Comparison of ENCODE assay signal across 14 cellular contexts in genomic region chr11:30107899-30108298, GRCh38.
DNase-seq lines count a peak whose midpoint lies in the region; ATAC-seq, FAIRE-seq and TF ChIP-seq lines count a peak whose summit lies in the region.
"Had no signal": no experiment of that assay in that cellular context is flagged by ENCODE, and none has a peak within 500 bp of the region (broad histone marks: within the 10 kb centered on the region; RNA-seq: fewer than 3 reads in every experiment).

No MANE protein-coding gene starts in this region.

- no peak overlapping the region for H3K4me3 Mint-ChIP-seq in activated CD4-positive, alpha-beta memory T cell treated with anti-CD3 and anti-CD28 coated beads, Interleukin-2, amount 10 ng/mL, durations not matched to agents 7 days and 5 days
- no peak overlapping the region for H3K4me3 Mint-ChIP-seq in T-helper 2 cell treated with Interferon-gamma antibody and Interleukin-4, amounts not matched to agents 5 μg/mL and 100 μg/mL, for 36 hours

- no peaks in the 10 kb centered on the region for H3K27me3 Mint-ChIP-seq in activated CD4-positive, alpha-beta memory T cell treated with anti-CD3 and anti-CD28 coated beads, Interleukin-2, amount 10 ng/mL, durations not matched to agents 7 days and 5 days
- H3K27me3 Mint-ChIP-seq in T-helper 2 cell treated with Interferon-gamma antibody and Interleukin-4, amounts not matched to agents 5 μg/mL and 100 μg/mL, for 36 hours (ENCODE audit: low read depth), result no peaks in the 10 kb centered on the region

- H3K4me3 ChIP-seq in epithelial cell of esophagus (ENCODE audit: low read length), result no peak overlapping the region
- H3K4me3 ChIP-seq: colonic mucosa, mucosa of descending colon, skin epidermis had no signal

- POLR2A ChIA-PET in activated CD4-positive, alpha-beta memory T cell treated with anti-CD3 and anti-CD28 coated beads, Interleukin-2, amount 10 ng/mL, durations not matched to agents 7 days and 5 days (lab: Charles Lee), result no interaction called here

- CTCF ChIA-PET in activated CD4-positive, alpha-beta memory T cell treated with anti-CD3 and anti-CD28 coated beads, Interleukin-2, amount 10 ng/mL, durations not matched to agents 7 days and 5 days (lab: Charles Lee), result no interaction called here

- H3K4me1 Mint-ChIP-seq in activated CD4-positive, alpha-beta memory T cell treated with anti-CD3 and anti-CD28 coated beads, Interleukin-2, amount 10 ng/mL, durations not matched to agents 7 days and 5 days, result no peaks in the 10 kb centered on the region
- H3K4me1 Mint-ChIP-seq in T-helper 2 cell treated with Interferon-gamma antibody and Interleukin-4, amounts not matched to agents 5 μg/mL and 100 μg/mL, for 36 hours (ENCODE audit: low read depth), result no peaks in the 10 kb centered on the region

- peaks cover 2% of the 10 kb centered on the region for H3K9me3 Mint-ChIP-seq in activated CD4-positive, alpha-beta memory T cell treated with anti-CD3 and anti-CD28 coated beads, Interleukin-2, amount 10 ng/mL, durations not matched to agents 7 days and 5 days
- no peaks in the 10 kb centered on the region for H3K9me3 Mint-ChIP-seq in T-helper 2 cell treated with Interferon-gamma antibody and Interleukin-4, amounts not matched to agents 5 μg/mL and 100 μg/mL, for 36 hours

- peak; percentile 89 for ATAC-seq in sciatic nerve
- ATAC-seq: mucosa of descending colon had no signal

- DNase-seq in H54 (ENCODE audit: insufficient read length, low spot score) (peak; percentile 6), RCC 7860 (ENCODE audit: low spot score) (peak; percentile 22), epithelial cell of esophagus (ENCODE audit: low read depth) (peak; percentile 85), sciatic nerve (ENCODE audit: low spot score) (no peak)
- no peak for DNase-seq in activated CD8-positive, alpha-beta memory T cell treated with anti-CD3 and anti-CD28 coated beads, Interleukin-2, amount 50 U/mL, for 48 hours
- no peak for DNase-seq in activated CD4-positive, alpha-beta memory T cell treated with anti-CD3 and anti-CD28 coated beads, Interleukin-2, amount 10 ng/mL, durations not matched to agents 7 days and 5 days
- no peak for DNase-seq in T-helper 2 cell treated with Interferon-gamma antibody and Interleukin-4, amounts not matched to agents 5 μg/mL and 100 μg/mL, for 36 hours (ENCODE audit: low spot score)
- DNase-seq: colonic mucosa, DND-41, hippocampal formation, mucosa of descending colon, NCI-H510A, T-helper 2 cell had no signal

- intact Hi-C loops in sciatic nerve (cut with DNase I), result no loop called here

- TF ChIP-seq CTCF in epithelial cell of esophagus (IDR thresholded peaks at IDR 0.05; ENCODE audit: insufficient read depth, low read depth, low read length, missing control alignments), result no peak

- H3K36me3 Mint-ChIP-seq in activated CD4-positive, alpha-beta memory T cell treated with anti-CD3 and anti-CD28 coated beads, Interleukin-2, amount 10 ng/mL, durations not matched to agents 7 days and 5 days (ENCODE audit: low read depth), result no peaks in the 10 kb centered on the region
- H3K36me3 Mint-ChIP-seq in T-helper 2 cell treated with Interferon-gamma antibody and Interleukin-4, amounts not matched to agents 5 μg/mL and 100 μg/mL, for 36 hours (ENCODE audit: low read depth), result no peaks in the 10 kb centered on the region

- no peak for TF ChIP-seq POLR2A in H54 (IDR thresholded peaks at IDR 0.05; ENCODE audit: low read depth, low read length)

- FAIRE-seq in H54 (lab: Jason Lieb, UNC) (peak; percentile 71), RCC 7860 (lab: Jason Lieb, UNC) (no peak)

- H3K27ac Mint-ChIP-seq in activated CD4-positive, alpha-beta memory T cell treated with anti-CD3 and anti-CD28 coated beads, Interleukin-2, amount 10 ng/mL, durations not matched to agents 7 days and 5 days, result no peak overlapping the region
- H3K27ac Mint-ChIP-seq in T-helper 2 cell treated with Interferon-gamma antibody and Interleukin-4, amounts not matched to agents 5 μg/mL and 100 μg/mL, for 36 hours, result no peak overlapping the region

Comparison
In these comparisons a context has a peak if more than half of its experiments do, and no peak if none do; other contexts are left out.
1. DNase-seq: peak in H54 (single experiment), RCC 7860 (single experiment) and epithelial cell of esophagus (single experiment); none in sciatic nerve (single experiment), activated CD8-positive, alpha-beta memory T cell treated with anti-CD3 and anti-CD28 coated beads, Interleukin-2, amount 50 U/mL, for 48 hours (single experiment), activated CD4-positive, alpha-beta memory T cell treated with anti-CD3 and anti-CD28 coated beads, Interleukin-2, amount 10 ng/mL, durations not matched to agents 7 days and 5 days (single experiment) and T-helper 2 cell treated with Interferon-gamma antibody and Interleukin-4, amounts not matched to agents 5 μg/mL and 100 μg/mL, for 36 hours (single experiment).